In the genomic region with DNA sequence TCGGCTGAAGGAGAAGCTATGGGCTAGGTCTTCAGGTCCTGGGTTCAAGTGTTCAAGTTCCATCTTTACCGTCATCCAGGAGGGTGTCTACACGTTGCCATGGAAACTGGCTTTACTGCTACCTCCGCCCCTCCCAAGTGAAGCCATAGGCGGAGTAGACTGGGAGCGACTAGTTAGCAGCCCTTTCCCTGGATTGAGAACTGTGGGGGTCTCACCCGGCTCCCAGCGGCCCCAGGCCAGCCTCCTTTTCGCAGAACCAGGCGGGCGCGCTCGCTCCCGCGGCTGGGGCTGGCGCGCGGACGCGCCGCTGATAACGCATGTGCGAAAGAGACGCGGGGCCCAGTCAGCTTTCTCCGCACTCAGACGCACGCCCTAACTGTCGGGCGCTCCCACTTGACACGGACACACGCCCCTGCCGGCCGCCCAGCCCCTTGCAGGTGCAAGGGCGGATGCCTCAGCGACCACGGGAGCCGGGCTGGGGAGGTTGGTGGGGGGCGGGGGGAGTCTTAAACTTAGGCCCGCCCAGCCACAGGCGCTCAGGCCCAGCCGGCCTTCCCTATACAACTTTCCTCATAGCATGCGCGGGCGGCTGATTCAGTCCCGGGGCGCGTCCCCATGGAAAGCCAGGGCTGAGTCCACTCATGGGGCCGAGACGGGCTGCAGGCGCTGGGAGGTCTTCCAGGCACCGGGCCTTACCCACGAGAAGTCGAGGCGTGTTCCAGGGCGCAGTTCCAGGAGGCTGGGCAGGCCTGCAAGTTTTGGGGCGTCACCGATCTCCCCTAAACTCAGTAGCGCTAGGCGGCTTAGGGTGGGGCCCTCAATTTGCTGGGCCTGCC, we compare ENCODE assay signal across 9 cellular contexts. TPM values are rescaled to one million over a fixed set of nuclear protein-coding genes. Genes with fewer than 3 reads are reported as not detected.
DNase-seq lines count a peak whose midpoint lies in the region; ATAC-seq and TF ChIP-seq lines count a peak whose summit lies in the region.
"Had no signal": no experiment of that assay in that cellular context is flagged by ENCODE, and none has a peak within 500 bp of the region (broad histone marks: within the 10 kb centered on the region; RNA-seq: fewer than 3 reads in every experiment).

No MANE protein-coding gene starts in this region.

- H3K9me3 ChIP-seq in NT2/D1 (ENCODE audit: insufficient read depth, low read length) (no peaks in the 10 kb centered on the region), neural cell (ENCODE audit: low read length) (no peaks in the 10 kb centered on the region), thoracic aorta (no peaks in the 10 kb centered on the region)

- TF ChIP-seq RAD21 in neural cell (conservative IDR thresholded peaks at IDR 0.05) = no peak

- H3K4me1 ChIP-seq in NT2/D1 (ENCODE audit: insufficient read depth, insufficient read length) (peaks cover 45% of the 10 kb centered on the region), thoracic aorta (ENCODE audit: control insufficient read depth in 1 of 2, low read depth in 2 of 2) (peaks cover 4 to 11% of the 10 kb centered on the region in 2 donors)

- peak overlapping the region; percentile 72 for H3K27ac ChIP-seq in neural cell (ENCODE audit: low read length)
- H3K27ac ChIP-seq in thoracic aorta = peak overlapping the region in 1 of 2 donors; percentile 19

- TF ChIP-seq EP300 in neural cell (conservative IDR thresholded peaks at IDR 0.05; ENCODE audit: poor library complexity, severe bottlenecking) = peak; percentile 47

- peak overlapping the region; percentile 23 for H3K27ac Mint-ChIP-seq in activated T-helper 17 cell treated with anti-CD3 and anti-CD28 coated beads, Interleukin-2, amount 50 U/mL, for 72 hours

- peak overlapping the region; percentile 59 for H3K4me2 ChIP-seq in neural cell (ENCODE audit: low read length)

- H3K9me3 Mint-ChIP-seq in activated T-helper 17 cell treated with anti-CD3 and anti-CD28 coated beads, Interleukin-2, amount 50 U/mL, for 72 hours = no peaks in the 10 kb centered on the region

- no peak overlapping the region for H3K4me3 ChIP-seq in NT2/D1 (ENCODE audit: insufficient read length, low read depth)
- H3K4me3 ChIP-seq in fibroblast of pulmonary artery (replicated peaks; ENCODE audit: low read depth, low read length) = peak overlapping the region; percentile 46
- peak overlapping the region; percentile 63 for H3K4me3 ChIP-seq in neural cell (ENCODE audit: low read length)
- H3K4me3 ChIP-seq in thoracic aorta = peak overlapping the region; percentile 77

- H3K36me3 ChIP-seq in NT2/D1 (ENCODE audit: insufficient read depth, insufficient read length, low read length) = peaks cover 38% of the 10 kb centered on the region
- H3K36me3 ChIP-seq in neural cell (ENCODE audit: insufficient read depth, low read length) = no peaks in the 10 kb centered on the region
- no peaks in the 10 kb centered on the region for H3K36me3 ChIP-seq in thoracic aorta

- peak; percentile 59 for ATAC-seq in HG02938 (IDR thresholded peaks at IDR 0.05; ENCODE audit: unreplicated experiment)
- ATAC-seq in activated T-helper 17 cell treated with anti-CD3 and anti-CD28 coated beads, Interleukin-2, amount 50 U/mL, for 72 hours (replicated peaks) = peak; percentile 86
- peak; percentile 32 for ATAC-seq in thoracic aorta (ENCODE audit: insufficient number of reproducible peaks, low FRiP score, low read depth)
- no peak for ATAC-seq in GM19467 (IDR thresholded peaks at IDR 0.05; ENCODE audit: unreplicated experiment)

- no peaks in the 10 kb centered on the region for H3K27me3 ChIP-seq in NT2/D1 (ENCODE audit: insufficient read depth, insufficient read length)
- no peaks in the 10 kb centered on the region for H3K27me3 ChIP-seq in neural cell (ENCODE audit: insufficient read depth, low read depth, low read length)
- H3K27me3 ChIP-seq in thoracic aorta (replicated peaks; ENCODE audit: insufficient read depth) = no peaks in the 10 kb centered on the region

- H2AFZ ChIP-seq in neural cell (ENCODE audit: low read depth, low read length) = no peak overlapping the region

- H3K27me3 Mint-ChIP-seq in activated T-helper 17 cell treated with anti-CD3 and anti-CD28 coated beads, Interleukin-2, amount 50 U/mL, for 72 hours = no peaks in the 10 kb centered on the region

- peaks cover 13% of the 10 kb centered on the region for H3K36me3 Mint-ChIP-seq in activated T-helper 17 cell treated with anti-CD3 and anti-CD28 coated beads, Interleukin-2, amount 50 U/mL, for 72 hours (ENCODE audit: low read depth)

- peaks cover 11% of the 10 kb centered on the region for H3K4me1 Mint-ChIP-seq in activated T-helper 17 cell treated with anti-CD3 and anti-CD28 coated beads, Interleukin-2, amount 50 U/mL, for 72 hours

- TF ChIP-seq CTCF in fibroblast of pulmonary artery (IDR thresholded peaks at IDR 0.05; ENCODE audit: low read length, missing control alignments) (peak; percentile 14), neural cell (IDR thresholded peaks at IDR 0.05; ENCODE audit: poor library complexity, severe bottlenecking) (peak; percentile 58), thoracic aorta (IDR thresholded peaks at IDR 0.05) (peak; percentile 50)

- no peaks in the 10 kb centered on the region for H3K79me2 ChIP-seq in neural cell (replicated peaks; ENCODE audit: insufficient read depth, low read length)

- DNase-seq in GM03348 (ENCODE audit: low spot score) (peak; percentile 90), NT2/D1 (ENCODE audit: low read depth, low spot score) (peak; percentile 90), fibroblast of pulmonary artery (ENCODE audit: low read depth) (peak; percentile 67), thoracic aorta (ENCODE audit: low spot score) (peak; percentile 53)

- H4K20me1 ChIP-seq in neural cell (ENCODE audit: insufficient read depth) = no peaks in the 10 kb centered on the region

- no peaks in the 10 kb centered on the region for H3F3A ChIP-seq in neural cell (ENCODE audit: insufficient read depth, low read length, poor library complexity, severe bottlenecking)

- H3K9me2 ChIP-seq in neural cell (ENCODE audit: insufficient read depth, low read length) = no peaks in the 10 kb centered on the region

- peak overlapping the region; percentile 56 for H3K4me3 Mint-ChIP-seq in activated T-helper 17 cell treated with anti-CD3 and anti-CD28 coated beads, Interleukin-2, amount 50 U/mL, for 72 hours

- H3K9ac ChIP-seq in NT2/D1 (ENCODE audit: insufficient read length, low read depth) (peak overlapping the region; percentile 53), neural cell (ENCODE audit: low read length) (peak overlapping the region; percentile 64)

TF ChIP-seq in neural cell, 6 proteins besides CTCF, POLR2A, EP300 and RAD21:
- TF ChIP-seq TAF1 (IDR thresholded peaks at IDR 0.05; ENCODE audit: low read depth) (peak; percentile 38), SMC3 (conservative IDR thresholded peaks at IDR 0.05; ENCODE audit: poor library complexity) (peak; percentile 18), POLR2AphosphoS5 (IDR thresholded peaks at IDR 0.05) (peak; percentile 69), MXI1 (conservative IDR thresholded peaks at IDR 0.05; ENCODE audit: poor library complexity, severe bottlenecking) (peak; percentile 65)
- TF ChIP-seq, protein P1, sequence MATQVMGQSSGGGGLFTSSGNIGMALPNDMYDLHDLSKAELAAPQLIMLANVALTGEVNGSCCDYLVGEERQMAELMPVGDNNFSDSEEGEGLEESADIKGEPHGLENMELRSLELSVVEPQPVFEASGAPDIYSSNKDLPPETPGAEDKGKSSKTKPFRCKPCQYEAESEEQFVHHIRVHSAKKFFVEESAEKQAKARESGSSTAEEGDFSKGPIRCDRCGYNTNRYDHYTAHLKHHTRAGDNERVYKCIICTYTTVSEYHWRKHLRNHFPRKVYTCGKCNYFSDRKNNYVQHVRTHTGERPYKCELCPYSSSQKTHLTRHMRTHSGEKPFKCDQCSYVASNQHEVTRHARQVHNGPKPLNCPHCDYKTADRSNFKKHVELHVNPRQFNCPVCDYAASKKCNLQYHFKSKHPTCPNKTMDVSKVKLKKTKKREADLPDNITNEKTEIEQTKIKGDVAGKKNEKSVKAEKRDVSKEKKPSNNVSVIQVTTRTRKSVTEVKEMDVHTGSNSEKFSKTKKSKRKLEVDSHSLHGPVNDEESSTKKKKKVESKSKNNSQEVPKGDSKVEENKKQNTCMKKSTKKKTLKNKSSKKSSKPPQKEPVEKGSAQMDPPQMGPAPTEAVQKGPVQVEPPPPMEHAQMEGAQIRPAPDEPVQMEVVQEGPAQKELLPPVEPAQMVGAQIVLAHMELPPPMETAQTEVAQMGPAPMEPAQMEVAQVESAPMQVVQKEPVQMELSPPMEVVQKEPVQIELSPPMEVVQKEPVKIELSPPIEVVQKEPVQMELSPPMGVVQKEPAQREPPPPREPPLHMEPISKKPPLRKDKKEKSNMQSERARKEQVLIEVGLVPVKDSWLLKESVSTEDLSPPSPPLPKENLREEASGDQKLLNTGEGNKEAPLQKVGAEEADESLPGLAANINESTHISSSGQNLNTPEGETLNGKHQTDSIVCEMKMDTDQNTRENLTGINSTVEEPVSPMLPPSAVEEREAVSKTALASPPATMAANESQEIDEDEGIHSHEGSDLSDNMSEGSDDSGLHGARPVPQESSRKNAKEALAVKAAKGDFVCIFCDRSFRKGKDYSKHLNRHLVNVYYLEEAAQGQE (IDR thresholded peaks at IDR 0.05; ENCODE audit: borderline replicate concordance) = no peak

RNA-seq across cellular contexts. Expression of a gene that starts 7.4 kb away (rescaled TPM):
- 1 to 10 TPM; 4.6 to 7.0 TPM for total RNA-seq in activated T-helper 17 cell treated with anti-CD3 and anti-CD28 coated beads, Interleukin-2, amount 50 U/mL, for 72 hours
- 0.64 and 1.2 TPM in 2 replicates for polyA plus RNA-seq in neural cell
- polyA minus RNA-seq in neural cell = 0.81 TPM in 1 of 2 replicates, not detected in the other
- 1 to 10 TPM; 1.9 to 2.8 TPM for total RNA-seq in thoracic aorta

RNA-seq across cellular contexts. Expression of a gene that starts 7.7 kb away (rescaled TPM):
- total RNA-seq in activated T-helper 17 cell treated with anti-CD3 and anti-CD28 coated beads, Interleukin-2, amount 50 U/mL, for 72 hours = 10 to 100 TPM in 1 of 2 donors, 1 to 10 TPM in 1; 4.1 to 10.8 TPM
- 12.2 and 16.9 TPM in 2 replicates for polyA plus RNA-seq in neural cell
- polyA minus RNA-seq in neural cell = 16.6 and 19.8 TPM in 2 replicates
- total RNA-seq in thoracic aorta = 1 to 10 TPM; 1.5 to 3.2 TPM

RNA-seq across cellular contexts. Expression of a gene that starts 19.8 kb away (rescaled TPM):
- 10 to 100 TPM; 53.2 to 86.6 TPM for total RNA-seq in activated T-helper 17 cell treated with anti-CD3 and anti-CD28 coated beads, Interleukin-2, amount 50 U/mL, for 72 hours
- polyA plus RNA-seq in neural cell = 24.8 and 27.6 TPM in 2 replicates
- 9.7 and 17.3 TPM in 2 replicates for polyA minus RNA-seq in neural cell
- total RNA-seq in thoracic aorta = 100 to 1,000 TPM; 119 to 144 TPM

RNA-seq across cellular contexts. Expression of a gene that starts 37.3 kb away (rescaled TPM):
- not detected for total RNA-seq in activated T-helper 17 cell treated with anti-CD3 and anti-CD28 coated beads, Interleukin-2, amount 50 U/mL, for 72 hours
- not detected in 2 replicates for polyA plus RNA-seq in neural cell
- polyA minus RNA-seq in neural cell = not detected in 2 replicates
- not detected for total RNA-seq in thoracic aorta
- total RNA-seq: myocyte had no signal

RNA-seq across cellular contexts. Expression of a gene that starts 37.4 kb away (rescaled TPM):
- 1 to 10 TPM in 1 of 2 donors, under 1 TPM in 1; 0.67 to 2.2 TPM for total RNA-seq in activated T-helper 17 cell treated with anti-CD3 and anti-CD28 coated beads, Interleukin-2, amount 50 U/mL, for 72 hours
- polyA plus RNA-seq in neural cell = 0.76 and 1.8 TPM in 2 replicates
- 0.23 and 0.49 TPM in 2 replicates for polyA minus RNA-seq in neural cell
- under 1 TPM in 1 of 2 donors, not detected in 1; 0.42 TPM for total RNA-seq in thoracic aorta
- total RNA-seq: myocyte had no signal
